Comparison of ENCODE assay signal across 1 cellular context in the genomic region with DNA sequence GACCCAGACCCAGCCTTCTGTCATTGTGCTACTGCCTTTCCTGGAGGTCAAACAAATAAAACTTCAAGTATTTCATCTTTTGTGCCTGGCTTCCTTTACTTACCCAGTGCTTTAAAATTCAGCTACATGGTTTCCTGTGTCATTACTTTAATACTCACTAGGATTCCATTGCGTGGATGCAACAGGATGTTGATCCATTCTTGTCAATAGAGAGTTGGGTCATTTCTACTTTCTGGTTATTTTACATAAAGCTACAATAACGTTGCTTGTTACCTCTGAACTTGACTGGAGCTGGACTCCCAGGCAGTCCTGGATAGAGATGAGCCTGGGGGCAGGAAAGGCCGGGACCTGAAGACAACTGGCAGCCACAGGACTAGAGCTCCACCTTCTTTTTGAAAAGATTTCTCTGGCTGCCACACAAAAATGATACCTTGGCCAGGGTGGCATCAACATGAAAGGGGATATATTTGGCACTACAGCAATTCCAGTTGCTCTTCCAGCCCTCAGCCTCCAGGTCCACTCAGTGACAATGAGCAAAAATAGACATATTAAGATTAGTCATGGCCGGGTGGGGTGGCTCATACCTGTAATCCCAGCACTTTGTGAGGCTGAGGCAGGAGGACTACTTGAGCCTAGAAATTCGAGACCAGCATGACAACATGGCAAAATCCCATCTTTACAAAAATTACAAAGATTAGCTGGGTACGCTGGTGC.
TF ChIP-seq lines count a peak whose summit lies in the region.

No MANE protein-coding gene starts in this region.

TF ChIP-seq in endothelial cell of umbilical vein, 7 proteins besides CTCF, POLR2A, EP300 and RAD21:
- TF ChIP-seq JUN (IDR thresholded peaks at IDR 0.05; ENCODE audit: borderline replicate concordance, insufficient read depth, insufficient read length, low read depth) (no peak), EZH2 (IDR thresholded peaks at IDR 0.05; ENCODE audit: borderline replicate concordance, low read depth, low read length, severe bottlenecking) (no peak), POLR2AphosphoS5 (IDR thresholded peaks at IDR 0.05; ENCODE audit: insufficient read depth, low read depth, low read length) (no peak), MYC (IDR thresholded peaks at IDR 0.05; ENCODE audit: low read depth, low read length) (no peak), GATA2 (IDR thresholded peaks at IDR 0.05; ENCODE audit: insufficient read depth, insufficient read length, low read depth, low read length) (no peak), FOS (IDR thresholded peaks at IDR 0.05; ENCODE audit: borderline replicate concordance, insufficient read depth, low read length) (no peak)
- TF ChIP-seq, protein P1, sequence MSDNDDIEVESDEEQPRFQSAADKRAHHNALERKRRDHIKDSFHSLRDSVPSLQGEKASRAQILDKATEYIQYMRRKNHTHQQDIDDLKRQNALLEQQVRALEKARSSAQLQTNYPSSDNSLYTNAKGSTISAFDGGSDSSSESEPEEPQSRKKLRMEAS (IDR thresholded peaks at IDR 0.05; ENCODE audit: insufficient read depth, insufficient read length): no peak
TF ChIP-seq in endothelial cell of umbilical vein: peak in this region for 0.
